18 cellular contexts compared by ENCODE assay signal in the genomic region with DNA sequence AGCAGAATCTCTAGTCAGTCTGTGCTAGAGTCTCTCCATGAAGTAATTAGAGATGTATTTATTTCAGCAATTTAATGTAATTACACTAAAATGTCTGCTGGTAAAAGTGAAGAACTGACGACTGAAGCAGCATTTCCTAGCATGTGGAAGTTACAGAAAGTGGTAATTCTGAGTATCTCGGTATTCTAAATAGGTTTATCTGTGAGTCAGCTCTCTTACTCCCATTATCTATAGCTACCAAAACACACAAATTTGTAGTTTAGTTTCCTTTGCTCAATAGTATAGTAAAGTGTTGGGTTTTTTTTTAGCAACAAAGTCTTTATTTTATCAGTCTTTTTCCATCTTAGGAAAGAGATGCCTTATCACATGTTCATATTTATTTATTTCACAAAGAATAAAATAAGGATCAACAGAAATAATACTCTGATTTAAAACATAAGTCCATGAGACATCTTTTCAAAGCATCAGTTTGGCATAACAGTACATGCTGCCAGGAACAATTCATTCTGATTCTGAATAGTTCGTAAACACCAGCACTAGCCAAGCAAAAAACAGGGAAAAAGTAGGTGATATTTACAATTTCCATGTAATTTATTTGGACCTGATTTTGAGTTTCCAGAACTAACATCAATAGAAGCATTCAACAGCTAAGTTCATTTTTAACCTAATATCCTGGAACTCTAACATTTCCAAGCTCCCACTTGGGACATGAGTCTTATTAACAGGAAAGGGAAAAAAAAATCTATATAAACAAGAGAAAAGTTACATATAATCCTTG.
DNase-seq lines count a peak whose midpoint lies in the region; ATAC-seq, FAIRE-seq and TF ChIP-seq lines count a peak whose summit lies in the region.
"Had no signal": no experiment of that assay in that cellular context is flagged by ENCODE, and none has a peak within 500 bp of the region (broad histone marks: within the 10 kb centered on the region; RNA-seq: fewer than 3 reads in every experiment).

No MANE protein-coding gene starts in this region.

- TF ChIP-seq CTCF in esophagus squamous epithelium (IDR thresholded peaks at IDR 0.05): no peak

- ATAC-seq in Right ventricle myocardium superior (ENCODE audit: poor library complexity) (peak; percentile 31), left cardiac atrium (no peak), sciatic nerve (peak; percentile 85), HG03135 (IDR thresholded peaks at IDR 0.05; ENCODE audit: unreplicated experiment) (no peak)
- ATAC-seq: HCT116, PC-3 had no signal

- no peak for FAIRE-seq in GM19239 (lab: Jason Lieb, UNC)

- TF ChIP-seq POLR2A in esophagus squamous epithelium (IDR thresholded peaks at IDR 0.05): no peak

- in situ Hi-C loops in HAP-1 (cut with MboI; ENCODE audit: low sequenced_read_pairs): no loop called here

- intact Hi-C loops in Right ventricle myocardium superior (cut with DNase I) (no loop called here), left cardiac atrium (cut with DNase I) (no loop called here), esophagus squamous epithelium (cut with DNase I) (no loop called here), sciatic nerve (cut with DNase I) (no loop called here)

- H3K27me3 ChIP-seq in esophagus squamous epithelium: no peaks in the 10 kb centered on the region
- H3K27me3 ChIP-seq in HAP-1 (ENCODE audit: low read depth): no peaks in the 10 kb centered on the region
- H3K27me3 ChIP-seq: BLaER1 treated with 17β-estradiol and CSF1 and Interleukin-3, amounts not matched to agents 10 nM and 100 nM had no signal

- H3K36me3 ChIP-seq in esophagus squamous epithelium (no peaks in the 10 kb centered on the region), HAP-1 (replicated peaks) (no peaks in the 10 kb centered on the region)

- peaks cover 0 to 5% (median 0%) of the 10 kb centered on the region in 3 donors for H3K4me1 ChIP-seq in esophagus squamous epithelium
- no peaks in the 10 kb centered on the region for H3K4me1 ChIP-seq in HAP-1
- H3K4me1 ChIP-seq: BLaER1 treated with 17β-estradiol and CSF1 and Interleukin-3, amounts not matched to agents 10 nM and 100 nM had no signal

- no peak overlapping the region for H3K4me3 ChIP-seq in esophagus squamous epithelium
- H3K4me3 ChIP-seq in HAP-1: no peak overlapping the region
- H3K4me3 ChIP-seq: BLaER1 treated with 17β-estradiol and CSF1 and Interleukin-3, amounts not matched to agents 10 nM and 100 nM; SK-N-MC had no signal

- H3K9me3 ChIP-seq in esophagus squamous epithelium (peaks cover 0 to 7% (median 0%) of the 10 kb centered on the region in 3 donors), HAP-1 (no peaks in the 10 kb centered on the region; the same call in 1 of the 2 replicates)

- DNase-seq in Right ventricle myocardium superior (no peak), left cardiac atrium (no peak), esophagus squamous epithelium (lab: John Stamatoyannopoulos, UW) (no peak), sciatic nerve (ENCODE audit: low spot score) (no peak), amniotic stem cell (lab: John Stamatoyannopoulos, UW) (no peak), GM19239 (ENCODE audit: insufficient read length, low spot score) (no peak), HAP-1 (ENCODE audit: low spot score in 2 of 2) (no peak)
- DNase-seq: 8988T, DMS53, MV-4-11, NCI-H1436 treated with DMSO at 0.1 percent for 48 hours, NCI-H2081, NCI-H510A treated with DMSO at 0.1 percent for 48 hours, PC-3 had no signal

- 60 to 66% methylated on average over 3 of the region's 3 CpGs for WGBS in esophagus squamous epithelium, 2 donors

- H3K27ac ChIP-seq in esophagus squamous epithelium: peak overlapping the region in 3 of 4 donors; percentile 41 to 58 (median 46)
- H3K27ac ChIP-seq: BLaER1 treated with 17β-estradiol and CSF1 and Interleukin-3, amounts not matched to agents 10 nM and 100 nM; SK-N-MC had no signal

Comparison
In these comparisons a context has a peak if more than half of its experiments do, and no peak if none do; other contexts are left out.
1. ATAC-seq: peak in Right ventricle myocardium superior (single experiment) and sciatic nerve (single experiment); none in left cardiac atrium (0 of 2) and HG03135 (single experiment).